In genomic region chr17:42179911-42180410, GRCh38 we compare ENCODE assay signal across 1 cellular context.
A peak's percentile ranks its signal among the peaks of the same experiment; 100 is the strongest.
TF ChIP-seq lines count a peak whose summit lies in the region.

No MANE protein-coding gene starts in this region.

TF ChIP-seq in HepG2, 621 proteins besides CTCF, POLR2A, EP300 and RAD21 (continued from another document and continues in another):
- TF ChIP-seq ZNF280D (CRISPR knock-in tag; IDR thresholded peaks at IDR 0.05) (peak; percentile 82; the same call in 1 of the 2 replicates), ZNF430 (CRISPR knock-in tag; IDR thresholded peaks at IDR 0.05) (peak; percentile 92; the same call in 1 of the 2 replicates), SAP130 (CRISPR knock-in tag; IDR thresholded peaks at IDR 0.05; ENCODE audit: low read depth) (peak; percentile 93), ZKSCAN8 (CRISPR knock-in tag; IDR thresholded peaks at IDR 0.05; ENCODE audit: borderline replicate concordance) (no peak), PHF20 (CRISPR knock-in tag; IDR thresholded peaks at IDR 0.05) (0 out of 2 replicates have a peak, but pooled peaks have one; percentile 51), ZBTB10 (CRISPR knock-in tag; IDR thresholded peaks at IDR 0.05; ENCODE audit: borderline replicate concordance) (peak; percentile 88), PCBP2 (optimal IDR thresholded peaks at IDR 0.05; ENCODE audit: low read depth, low read length, poor library complexity, severe bottlenecking) (no peak), SP4 (CRISPR knock-in tag; IDR thresholded peaks at IDR 0.05) (peak; percentile 62; the same call in 1 of the 2 replicates), GATA4 (IDR thresholded peaks at IDR 0.05; ENCODE audit: borderline replicate concordance, low read depth) (no peak), NFKB2 (CRISPR knock-in tag; IDR thresholded peaks at IDR 0.05; ENCODE audit: borderline replicate concordance) (peak; percentile 98), ZNF615 (CRISPR knock-in tag; IDR thresholded peaks at IDR 0.05; ENCODE audit: borderline replicate concordance) (peak; percentile 86; the same call in 1 of the 2 replicates), SYNCRIP (IDR thresholded peaks at IDR 0.05; ENCODE audit: insufficient read depth, low read depth, low read length) (no peak), HDAC6 (IDR thresholded peaks at IDR 0.05; ENCODE audit: low read depth, low read length) (no peak), RCOR2 (CRISPR knock-in tag; IDR thresholded peaks at IDR 0.05) (no peak), KMT2A (CRISPR knock-in tag; IDR thresholded peaks at IDR 0.05) (no peak), AGO1 (IDR thresholded peaks at IDR 0.05; ENCODE audit: low read depth, low read length, poor library complexity, severe bottlenecking) (no peak), KLF15 (CRISPR knock-in tag; IDR thresholded peaks at IDR 0.05; ENCODE audit: borderline replicate concordance) (peak; percentile 84; the same call in 1 of the 2 replicates), SMC3 (IDR thresholded peaks at IDR 0.05; ENCODE audit: low read length) (no peak), ZNF614 (CRISPR knock-in tag; IDR thresholded peaks at IDR 0.05; ENCODE audit: borderline replicate concordance) (peak; percentile 60; the same call in 1 of the 2 replicates), NR2F2 (IDR thresholded peaks at IDR 0.05; ENCODE audit: borderline replicate concordance, low read depth) (no peak), SMARCC2 (IDR thresholded peaks at IDR 0.05) (no peak), HNF1B (CRISPR knock-in tag; IDR thresholded peaks at IDR 0.05) (no peak), PHF5A (CRISPR knock-in tag; IDR thresholded peaks at IDR 0.05; ENCODE audit: low read depth, unreplicated experiment) (peak; percentile 70), SMAD1 (CRISPR knock-in tag; IDR thresholded peaks at IDR 0.05; ENCODE audit: borderline replicate concordance, low read depth) (no peak), ELF3 (CRISPR knock-in tag; IDR thresholded peaks at IDR 0.05) (peak; percentile 84), ZNF547 (CRISPR knock-in tag; IDR thresholded peaks at IDR 0.05) (0 out of 2 replicates have a peak, but pooled peaks have one; percentile 48), YY1 (IDR thresholded peaks at IDR 0.05; ENCODE audit: insufficient read depth, insufficient replicate concordance, low read depth, low read length) (peak; percentile 49), FOXM1 (CRISPR knock-in tag; IDR thresholded peaks at IDR 0.05) (peak; percentile 86; the same call in 1 of the 2 replicates), PRDM15 (CRISPR knock-in tag; IDR thresholded peaks at IDR 0.05) (peak; percentile 79), ZNF747 (CRISPR knock-in tag; IDR thresholded peaks at IDR 0.05; ENCODE audit: borderline replicate concordance) (0 out of 2 replicates have a peak, but pooled peaks have one; percentile 70), ZNF317 (CRISPR knock-in tag; IDR thresholded peaks at IDR 0.05) (0 out of 2 replicates have a peak, but pooled peaks have one; percentile 70), ZNF709 (CRISPR knock-in tag; IDR thresholded peaks at IDR 0.05) (peak; percentile 73; the same call in 1 of the 2 replicates), JUND (CRISPR knock-in tag; IDR thresholded peaks at IDR 0.05) (no peak)
- TF ChIP-seq, protein P1, sequence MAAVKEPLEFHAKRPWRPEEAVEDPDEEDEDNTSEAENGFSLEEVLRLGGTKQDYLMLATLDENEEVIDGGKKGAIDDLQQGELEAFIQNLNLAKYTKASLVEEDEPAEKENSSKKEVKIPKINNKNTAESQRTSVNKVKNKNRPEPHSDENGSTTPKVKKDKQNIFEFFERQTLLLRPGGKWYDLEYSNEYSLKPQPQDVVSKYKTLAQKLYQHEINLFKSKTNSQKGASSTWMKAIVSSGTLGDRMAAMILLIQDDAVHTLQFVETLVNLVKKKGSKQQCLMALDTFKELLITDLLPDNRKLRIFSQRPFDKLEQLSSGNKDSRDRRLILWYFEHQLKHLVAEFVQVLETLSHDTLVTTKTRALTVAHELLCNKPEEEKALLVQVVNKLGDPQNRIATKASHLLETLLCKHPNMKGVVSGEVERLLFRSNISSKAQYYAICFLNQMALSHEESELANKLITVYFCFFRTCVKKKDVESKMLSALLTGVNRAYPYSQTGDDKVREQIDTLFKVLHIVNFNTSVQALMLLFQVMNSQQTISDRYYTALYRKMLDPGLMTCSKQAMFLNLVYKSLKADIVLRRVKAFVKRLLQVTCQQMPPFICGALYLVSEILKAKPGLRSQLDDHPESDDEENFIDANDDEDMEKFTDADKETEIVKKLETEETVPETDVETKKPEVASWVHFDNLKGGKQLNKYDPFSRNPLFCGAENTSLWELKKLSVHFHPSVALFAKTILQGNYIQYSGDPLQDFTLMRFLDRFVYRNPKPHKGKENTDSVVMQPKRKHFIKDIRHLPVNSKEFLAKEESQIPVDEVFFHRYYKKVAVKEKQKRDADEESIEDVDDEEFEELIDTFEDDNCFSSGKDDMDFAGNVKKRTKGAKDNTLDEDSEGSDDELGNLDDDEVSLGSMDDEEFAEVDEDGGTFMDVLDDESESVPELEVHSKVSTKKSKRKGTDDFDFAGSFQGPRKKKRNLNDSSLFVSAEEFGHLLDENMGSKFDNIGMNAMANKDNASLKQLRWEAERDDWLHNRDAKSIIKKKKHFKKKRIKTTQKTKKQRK (IDR thresholded peaks at IDR 0.05; ENCODE audit: low read length), result no peak
- TF ChIP-seq, protein P2, sequence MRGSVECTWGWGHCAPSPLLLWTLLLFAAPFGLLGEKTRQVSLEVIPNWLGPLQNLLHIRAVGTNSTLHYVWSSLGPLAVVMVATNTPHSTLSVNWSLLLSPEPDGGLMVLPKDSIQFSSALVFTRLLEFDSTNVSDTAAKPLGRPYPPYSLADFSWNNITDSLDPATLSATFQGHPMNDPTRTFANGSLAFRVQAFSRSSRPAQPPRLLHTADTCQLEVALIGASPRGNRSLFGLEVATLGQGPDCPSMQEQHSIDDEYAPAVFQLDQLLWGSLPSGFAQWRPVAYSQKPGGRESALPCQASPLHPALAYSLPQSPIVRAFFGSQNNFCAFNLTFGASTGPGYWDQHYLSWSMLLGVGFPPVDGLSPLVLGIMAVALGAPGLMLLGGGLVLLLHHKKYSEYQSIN (CRISPR knock-in tag; IDR thresholded peaks at IDR 0.05; ENCODE audit: borderline replicate concordance), result no peak
- TF ChIP-seq, protein P3, sequence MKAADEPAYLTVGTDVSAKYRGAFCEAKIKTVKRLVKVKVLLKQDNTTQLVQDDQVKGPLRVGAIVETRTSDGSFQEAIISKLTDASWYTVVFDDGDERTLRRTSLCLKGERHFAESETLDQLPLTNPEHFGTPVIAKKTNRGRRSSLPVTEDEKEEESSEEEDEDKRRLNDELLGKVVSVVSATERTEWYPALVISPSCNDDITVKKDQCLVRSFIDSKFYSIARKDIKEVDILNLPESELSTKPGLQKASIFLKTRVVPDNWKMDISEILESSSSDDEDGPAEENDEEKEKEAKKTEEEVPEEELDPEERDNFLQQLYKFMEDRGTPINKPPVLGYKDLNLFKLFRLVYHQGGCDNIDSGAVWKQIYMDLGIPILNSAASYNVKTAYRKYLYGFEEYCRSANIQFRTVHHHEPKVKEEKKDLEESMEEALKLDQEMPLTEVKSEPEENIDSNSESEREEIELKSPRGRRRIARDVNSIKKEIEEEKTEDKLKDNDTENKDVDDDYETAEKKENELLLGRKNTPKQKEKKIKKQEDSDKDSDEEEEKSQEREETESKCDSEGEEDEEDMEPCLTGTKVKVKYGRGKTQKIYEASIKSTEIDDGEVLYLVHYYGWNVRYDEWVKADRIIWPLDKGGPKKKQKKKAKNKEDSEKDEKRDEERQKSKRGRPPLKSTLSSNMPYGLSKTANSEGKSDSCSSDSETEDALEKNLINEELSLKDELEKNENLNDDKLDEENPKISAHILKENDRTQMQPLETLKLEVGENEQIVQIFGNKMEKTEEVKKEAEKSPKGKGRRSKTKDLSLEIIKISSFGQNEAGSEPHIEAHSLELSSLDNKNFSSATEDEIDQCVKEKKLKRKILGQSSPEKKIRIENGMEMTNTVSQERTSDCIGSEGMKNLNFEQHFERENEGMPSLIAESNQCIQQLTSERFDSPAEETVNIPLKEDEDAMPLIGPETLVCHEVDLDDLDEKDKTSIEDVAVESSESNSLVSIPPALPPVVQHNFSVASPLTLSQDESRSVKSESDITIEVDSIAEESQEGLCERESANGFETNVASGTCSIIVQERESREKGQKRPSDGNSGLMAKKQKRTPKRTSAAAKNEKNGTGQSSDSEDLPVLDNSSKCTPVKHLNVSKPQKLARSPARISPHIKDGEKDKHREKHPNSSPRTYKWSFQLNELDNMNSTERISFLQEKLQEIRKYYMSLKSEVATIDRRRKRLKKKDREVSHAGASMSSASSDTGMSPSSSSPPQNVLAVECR (CRISPR knock-in tag; IDR thresholded peaks at IDR 0.05; ENCODE audit: borderline replicate concordance), result peak; percentile 84
- TF ChIP-seq, protein P4, sequence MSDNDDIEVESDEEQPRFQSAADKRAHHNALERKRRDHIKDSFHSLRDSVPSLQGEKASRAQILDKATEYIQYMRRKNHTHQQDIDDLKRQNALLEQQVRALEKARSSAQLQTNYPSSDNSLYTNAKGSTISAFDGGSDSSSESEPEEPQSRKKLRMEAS (IDR thresholded peaks at IDR 0.05), result no peak; the same call in 1 of the 2 replicates
- TF ChIP-seq, protein P5, sequence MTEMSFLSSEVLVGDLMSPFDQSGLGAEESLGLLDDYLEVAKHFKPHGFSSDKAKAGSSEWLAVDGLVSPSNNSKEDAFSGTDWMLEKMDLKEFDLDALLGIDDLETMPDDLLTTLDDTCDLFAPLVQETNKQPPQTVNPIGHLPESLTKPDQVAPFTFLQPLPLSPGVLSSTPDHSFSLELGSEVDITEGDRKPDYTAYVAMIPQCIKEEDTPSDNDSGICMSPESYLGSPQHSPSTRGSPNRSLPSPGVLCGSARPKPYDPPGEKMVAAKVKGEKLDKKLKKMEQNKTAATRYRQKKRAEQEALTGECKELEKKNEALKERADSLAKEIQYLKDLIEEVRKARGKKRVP (CRISPR knock-in tag; IDR thresholded peaks at IDR 0.05), result no peak
